13 cellular contexts compared by ENCODE assay signal in the genomic region with DNA sequence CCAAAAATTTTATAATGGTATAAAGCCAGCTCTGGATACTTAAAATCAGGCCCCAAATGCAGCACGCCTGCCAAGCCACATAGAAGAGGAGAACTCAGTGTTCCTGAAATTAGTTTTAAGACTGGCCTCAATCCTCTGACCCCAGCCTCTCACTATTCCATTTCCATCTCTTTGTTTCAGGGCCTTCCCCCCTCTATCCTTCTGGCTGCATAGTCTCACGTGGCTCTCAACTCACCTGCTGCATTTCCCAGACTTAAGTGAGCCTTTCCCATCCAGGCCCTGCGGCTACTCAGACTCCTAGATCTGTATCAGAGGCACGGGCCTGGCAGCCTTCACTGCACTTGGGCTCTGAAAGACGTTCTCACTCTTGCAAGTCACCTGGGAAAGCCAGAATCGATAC. TPM values are rescaled to one million over a fixed set of nuclear protein-coding genes. Genes with fewer than 3 reads are reported as not detected.
DNase-seq lines count a peak whose midpoint lies in the region; ATAC-seq and TF ChIP-seq lines count a peak whose summit lies in the region.
"Had no signal": no experiment of that assay in that cellular context is flagged by ENCODE, and none has a peak within 500 bp of the region (broad histone marks: within the 10 kb centered on the region; RNA-seq: fewer than 3 reads in every experiment).

No MANE protein-coding gene starts in this region.

- H3K36me3 ChIP-seq in breast epithelium (no peaks in the 10 kb centered on the region), aorta (ENCODE audit: control insufficient read depth in 1 of 2, insufficient read depth in 2 of 2, low read length in 1 of 2) (no peaks in the 10 kb centered on the region)
- H3K36me3 ChIP-seq: upper lobe of right lung had no signal

- H3K27me3 ChIP-seq in breast epithelium (no peaks in the 10 kb centered on the region), aorta (ENCODE audit: control insufficient read depth in 1 of 2, insufficient read depth in 2 of 2, low read length in 1 of 2) (no peaks in the 10 kb centered on the region)
- H3K27me3 ChIP-seq: upper lobe of right lung had no signal

- peaks cover 11% of the 10 kb centered on the region for H3K4me1 Mint-ChIP-seq in nephron

- H3K27me3 Mint-ChIP-seq in nephron (ENCODE audit: low read depth), result no peaks in the 10 kb centered on the region

- no peaks in the 10 kb centered on the region for H3K4me1 ChIP-seq in breast epithelium
- H3K4me1 ChIP-seq in aorta (ENCODE audit: control insufficient read depth in 1 of 2, insufficient read depth in 2 of 2, low read length in 2 of 2), result no peaks in the 10 kb centered on the region
- H3K4me1 ChIP-seq: upper lobe of right lung had no signal

- no peak overlapping the region for H3K4me3 ChIP-seq in breast epithelium
- H3K4me3 ChIP-seq in aorta (ENCODE audit: low read length in 2 of 2), result no peak overlapping the region
- H3K4me3 ChIP-seq: upper lobe of right lung had no signal

- H3K27ac ChIP-seq in breast epithelium (peak overlapping the region; percentile 75 to 80), aorta (ENCODE audit: low read depth in 1 of 2, low read length in 2 of 2) (peak overlapping the region in 1 of 2 donors; percentile 32)
- H3K27ac ChIP-seq: upper lobe of right lung had no signal

- TF ChIP-seq POLR2A in breast epithelium (IDR thresholded peaks at IDR 0.05), result no peak

- H3K9me3 Mint-ChIP-seq in nephron, result no peaks in the 10 kb centered on the region
- H3K9me3 Mint-ChIP-seq: T-helper 1 cell treated with Interleukin-12 subunit alpha and Interleukin-12 subunit beta and Interleukin-4 antibody, amounts not matched to agents 30 μg/mL and 1 μg/mL, for 36 hours had no signal

- ATAC-seq in Right ventricle myocardium superior (ENCODE audit: poor library complexity) (peak; percentile 39), aorta (ENCODE audit: low FRiP score) (peak; percentile 44), GM18907 (IDR thresholded peaks at IDR 0.05; ENCODE audit: unreplicated experiment) (no peak), GM18502 (IDR thresholded peaks at IDR 0.05; ENCODE audit: poor library complexity, unreplicated experiment) (no peak)

- 28 to 42% methylated on average over 6 of the region's 6 CpGs for WGBS in aorta, 2 donors

- H3K36me3 Mint-ChIP-seq in nephron (ENCODE audit: low read depth), result no peaks in the 10 kb centered on the region

- peak overlapping the region; percentile 48 to 89 (median 85) for H3K27ac Mint-ChIP-seq in nephron
- H3K27ac Mint-ChIP-seq: T-helper 1 cell treated with Interleukin-12 subunit alpha and Interleukin-12 subunit beta and Interleukin-4 antibody, amounts not matched to agents 30 μg/mL and 1 μg/mL, for 36 hours had no signal

- TF ChIP-seq CTCF in breast epithelium (IDR thresholded peaks at IDR 0.05) (no peak), nephron (IDR thresholded peaks at IDR 0.05; ENCODE audit: unreplicated experiment in 3 of 3) (no peak)

- DNase-seq in Right ventricle myocardium superior (peak; percentile 73), cardiac septum (ENCODE audit: low spot score) (no peak), breast epithelium (ENCODE audit: low spot score in 2 of 2) (peak; percentile 63 to 70), aorta (no peak)
- DNase-seq in activated CD4-positive, alpha-beta T cell treated with anti-CD3 and anti-CD28 coated beads, Interleukin-2, amount 50 U/mL, for 48 hours, result no peak
- DNase-seq: amygdala; effector CD8-positive, alpha-beta T cell; NCI-H1694; upper lobe of right lung had no signal

- H3K9me3 ChIP-seq in breast epithelium, result no peaks in the 10 kb centered on the region
- H3K9me3 ChIP-seq in aorta (ENCODE audit: control insufficient read depth, low read length), result no peaks in the 10 kb centered on the region
- H3K9me3 ChIP-seq: upper lobe of right lung had no signal

- no peak overlapping the region for H3K4me3 Mint-ChIP-seq in nephron
- H3K4me3 Mint-ChIP-seq: T-helper 1 cell treated with Interleukin-12 subunit alpha and Interleukin-12 subunit beta and Interleukin-4 antibody, amounts not matched to agents 30 μg/mL and 1 μg/mL, for 36 hours had no signal

- intact Hi-C loops in Right ventricle myocardium superior (cut with DNase I) (no loop called here), cardiac septum (cut with DNase I) (no loop called here), breast epithelium (cut with DNase I; ENCODE audit: low total_unique reads) (no loop called here), aorta (cut with DNase I) (loop anchor here in 1 of 2 donors (10.0 kb wide), 1 partner anchor 300 kb away; no protein-coding TSS in a partner anchor)

RNA-seq across cellular contexts. Expression of gene CBR4, which starts 5.2 kb away (rescaled TPM):
- total RNA-seq in Right ventricle myocardium superior, result 23.5 TPM
- total RNA-seq in cardiac septum, result 21.3 TPM
- total RNA-seq in breast epithelium, result 10 to 100 TPM; 19.8 to 46.0 (median 31.5) TPM
- total RNA-seq in aorta, result 10 to 100 TPM; 13.6 to 20.5 TPM
- 10 to 100 TPM in 1 of 2 donors, 1 to 10 TPM in 1; 8.1 to 11.5 TPM for polyA plus RNA-seq in aorta

Comparison
In these comparisons a context has a peak if more than half of its experiments do, and no peak if none do; other contexts are left out.
1. DNase-seq: peak in Right ventricle myocardium superior (single experiment) and breast epithelium (2 of 2); none in cardiac septum (single experiment), aorta (0 of 2) and activated CD4-positive, alpha-beta T cell treated with anti-CD3 and anti-CD28 coated beads, Interleukin-2, amount 50 U/mL, for 48 hours (0 of 2).
2. ATAC-seq: peak in Right ventricle myocardium superior (single experiment) and aorta (single experiment); none in GM18907 (single experiment) and GM18502 (single experiment).